In the genomic region with DNA sequence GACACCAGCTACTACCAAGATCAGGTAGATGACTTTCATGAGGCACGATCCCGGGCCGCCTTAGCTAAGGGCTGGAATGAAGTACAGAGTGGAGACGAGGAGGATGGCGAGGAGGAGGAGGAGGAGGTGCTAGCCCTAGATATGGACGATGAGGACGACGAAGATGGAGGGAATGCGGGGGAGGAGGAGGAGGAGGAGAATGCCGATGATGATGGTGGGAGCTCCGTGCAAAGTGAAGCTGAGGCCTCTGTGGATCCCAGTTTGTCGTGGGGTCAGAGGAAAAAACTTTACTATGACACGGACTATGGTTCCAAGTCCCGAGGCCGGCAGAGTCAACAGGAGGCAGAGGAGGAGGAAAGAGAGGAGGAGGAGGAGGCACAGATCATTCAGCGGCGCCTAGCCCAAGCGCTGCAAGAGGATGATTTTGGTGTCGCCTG, we compare ENCODE assay signal across 8 cellular contexts. TPM values are rescaled to one million over a fixed set of nuclear protein-coding genes. Genes with fewer than 3 reads are reported as not detected.
DNase-seq lines count a peak whose midpoint lies in the region; ATAC-seq and TF ChIP-seq lines count a peak whose summit lies in the region.

No MANE protein-coding gene starts in this region.

- peaks cover 33% of the 10 kb centered on the region for H3K4me1 Mint-ChIP-seq in activated CD4-positive, alpha-beta memory T cell treated with anti-CD3 and anti-CD28 coated beads for 36 hours (ENCODE audit: low read depth)

- H3K9ac ChIP-seq in DND-41 (ENCODE audit: low read depth, low read length), result peak overlapping the region; percentile 95
- peak overlapping the region; percentile 87 for H3K9ac ChIP-seq in rectal smooth muscle tissue (ENCODE audit: low read length)

- peak overlapping the region; percentile 90 for H3K4me2 ChIP-seq in DND-41 (ENCODE audit: insufficient read depth, low read length)

- H4K20me1 ChIP-seq in DND-41 (ENCODE audit: insufficient read depth, low read length), result peaks cover 32% of the 10 kb centered on the region

- H3K9me3 Mint-ChIP-seq in activated CD4-positive, alpha-beta memory T cell treated with anti-CD3 and anti-CD28 coated beads for 36 hours, result no peaks in the 10 kb centered on the region

- intact Hi-C loops in activated CD4-positive, alpha-beta memory T cell treated with anti-CD3 and anti-CD28 coated beads for 36 hours (cut with micrococcal nuclease), result loop anchor here (1.0 to 2.0 kb wide), 10 partner anchors 15 to 316 kb away; a partner anchor contains a TSS

- no peaks in the 10 kb centered on the region for H3K27me3 Mint-ChIP-seq in activated CD4-positive, alpha-beta memory T cell treated with anti-CD3 and anti-CD28 coated beads for 36 hours

- DNase-seq in DND-41 (no peak), foreskin keratinocyte (no peak), NCI-H1436 treated with DMSO at 0.1 percent for 48 hours (lab: John Stamatoyannopoulos, UW) (no peak), SW480 (ENCODE audit: low spot score) (no peak)
- DNase-seq in activated CD4-positive, alpha-beta memory T cell treated with anti-CD3 and anti-CD28 coated beads for 36 hours, result no peak

- peak overlapping the region; percentile 98 for H3K27ac ChIP-seq in DND-41 (ENCODE audit: low read length)
- H3K27ac ChIP-seq in foreskin keratinocyte, result peak overlapping the region; percentile 65
- H3K27ac ChIP-seq in rectal smooth muscle tissue (ENCODE audit: low read depth, low read length), result peak overlapping the region; percentile 94

- H3K27ac Mint-ChIP-seq in activated CD4-positive, alpha-beta memory T cell treated with anti-CD3 and anti-CD28 coated beads for 36 hours, result peak overlapping the region; percentile 97

- H3K9me3 ChIP-seq in DND-41 (ENCODE audit: insufficient read depth, low read length, severe bottlenecking), result no peaks in the 10 kb centered on the region

- peak; percentile 3; the same call in 2 of the 3 replicates for ATAC-seq in DND-41 (ENCODE audit: insufficient read depth, low read depth)
- ATAC-seq in HG02885 (IDR thresholded peaks at IDR 0.05; ENCODE audit: poor library complexity, unreplicated experiment), result peak; percentile 6
- peak; percentile 10 for ATAC-seq in foreskin keratinocyte
- no peak for ATAC-seq in GM21825 (IDR thresholded peaks at IDR 0.05; ENCODE audit: unreplicated experiment)

- H3K27me3 ChIP-seq in DND-41 (ENCODE audit: insufficient read depth, low read length, poor library complexity) (no peaks in the 10 kb centered on the region), foreskin keratinocyte (no peaks in the 10 kb centered on the region), rectal smooth muscle tissue (ENCODE audit: control insufficient read depth, insufficient read depth, low read length) (no peaks in the 10 kb centered on the region)

- peak overlapping the region; percentile 54 for H2AFZ ChIP-seq in DND-41 (ENCODE audit: low read depth, low read length)

- TF ChIP-seq CTCF in DND-41 (IDR thresholded peaks at IDR 0.05; ENCODE audit: borderline replicate concordance, extremely low read depth, low read length, poor library complexity, severe bottlenecking) (no peak), foreskin keratinocyte (conservative IDR thresholded peaks at IDR 0.05) (no peak)

- CTCF ChIA-PET in activated CD4-positive, alpha-beta memory T cell treated with anti-CD3 and anti-CD28 coated beads for 36 hours (lab: Charles Lee), result interaction anchor here (0.7 to 2.3 kb wide), 10 partner anchors 8 to 214 kb away, joined by 3 to 23 read pairs (median 4); a partner anchor contains a TSS

- peak overlapping the region; percentile 49 to 71 for H3K4me3 ChIP-seq in DND-41 (ENCODE audit: low read depth in 1 of 2, low read length in 2 of 2)
- peak overlapping the region; percentile 97 for H3K4me3 ChIP-seq in rectal smooth muscle tissue (ENCODE audit: low read length)

- H3K36me3 Mint-ChIP-seq in activated CD4-positive, alpha-beta memory T cell treated with anti-CD3 and anti-CD28 coated beads for 36 hours, result peaks cover 29% of the 10 kb centered on the region

- peaks cover 69% of the 10 kb centered on the region for H3K4me1 ChIP-seq in DND-41 (ENCODE audit: insufficient read depth, low read length)
- H3K4me1 ChIP-seq in foreskin keratinocyte, result peaks cover 10% of the 10 kb centered on the region
- peaks cover 14% of the 10 kb centered on the region for H3K4me1 ChIP-seq in rectal smooth muscle tissue (ENCODE audit: control insufficient read depth, insufficient read depth, low read length)

- POLR2A ChIA-PET in activated CD4-positive, alpha-beta memory T cell treated with anti-CD3 and anti-CD28 coated beads for 36 hours (lab: Charles Lee), result interaction anchor here (1.2 to 2.2 kb wide), 4 partner anchors 16 to 304 kb away, joined by 5 to 14 read pairs (median 8); a partner anchor contains a TSS

- peak overlapping the region; percentile 99 for H3K4me3 Mint-ChIP-seq in activated CD4-positive, alpha-beta memory T cell treated with anti-CD3 and anti-CD28 coated beads for 36 hours

- peaks cover 47% of the 10 kb centered on the region for H3K36me3 ChIP-seq in DND-41 (ENCODE audit: insufficient read depth, low read length)
- peaks cover 2% of the 10 kb centered on the region for H3K36me3 ChIP-seq in rectal smooth muscle tissue (ENCODE audit: control insufficient read depth, insufficient read depth, low read length)

- peaks cover 76% of the 10 kb centered on the region for H3K79me2 ChIP-seq in DND-41 (ENCODE audit: insufficient read depth, low read length)

RNA-seq across cellular contexts. Expression of a gene that starts 0.5 kb away (rescaled TPM):
- 10 to 100 TPM; 33.6 to 35.5 TPM for total RNA-seq in activated CD4-positive, alpha-beta memory T cell treated with anti-CD3 and anti-CD28 coated beads for 36 hours
- 27.2 and 31.4 TPM in 2 replicates for total RNA-seq in foreskin keratinocyte
- 22.3 and 27.5 TPM in 2 replicates for polyA plus RNA-seq in foreskin keratinocyte

RNA-seq across cellular contexts. Expression of a gene that starts 22.5 kb away (rescaled TPM):
- not detected for total RNA-seq in activated CD4-positive, alpha-beta memory T cell treated with anti-CD3 and anti-CD28 coated beads for 36 hours
- total RNA-seq in foreskin keratinocyte, result not detected in 2 replicates
- not detected in 2 replicates for polyA plus RNA-seq in foreskin keratinocyte

RNA-seq across cellular contexts. Expression of a gene that starts 33.0 kb away (rescaled TPM):
- total RNA-seq in activated CD4-positive, alpha-beta memory T cell treated with anti-CD3 and anti-CD28 coated beads for 36 hours, result 10 to 100 TPM; 15.8 to 17.2 TPM
- total RNA-seq in foreskin keratinocyte, result 17.0 and 19.3 TPM in 2 replicates
- polyA plus RNA-seq in foreskin keratinocyte, result 6.9 and 7.3 TPM in 2 replicates
